In the genomic region with DNA sequence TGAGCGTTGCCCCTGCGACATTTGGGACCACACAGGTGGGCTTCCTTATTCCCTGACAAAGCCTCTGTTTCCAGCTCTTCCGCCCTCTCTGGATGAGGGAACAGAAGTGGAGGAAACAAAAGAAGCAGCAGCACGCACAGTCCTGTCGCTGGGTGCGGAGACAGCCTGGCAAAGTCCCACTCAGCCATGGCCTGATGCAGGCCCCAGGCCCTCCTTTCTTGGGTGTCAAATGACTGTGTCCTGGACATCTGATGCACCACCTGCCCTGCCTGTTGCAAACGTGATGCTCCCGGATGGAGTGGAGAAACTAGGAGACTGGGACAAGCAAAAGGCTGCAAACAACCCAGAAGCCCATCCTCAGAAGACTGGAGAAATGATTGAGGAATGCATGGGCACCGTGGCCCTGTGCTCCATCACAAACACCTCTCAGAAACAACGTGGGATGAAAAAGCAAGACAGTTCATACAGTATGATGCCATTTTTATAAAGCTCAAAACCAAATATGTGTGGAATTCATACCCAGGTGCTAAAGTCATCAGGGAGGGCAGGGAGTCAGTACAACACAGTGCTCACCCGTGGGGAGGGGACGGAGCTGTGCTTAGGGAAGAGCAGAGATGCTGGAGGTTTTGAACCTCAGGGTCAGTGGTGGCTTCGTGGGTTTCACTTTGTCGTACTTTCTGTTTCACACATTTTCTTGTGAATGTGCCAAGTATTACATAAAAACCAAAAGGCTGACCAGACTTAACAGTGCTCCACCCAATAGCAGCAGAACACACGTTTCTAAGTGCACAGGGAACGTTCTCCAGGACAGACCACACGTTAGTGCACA, we compare ENCODE assay signal across 8 cellular contexts. TPM values are rescaled to one million over a fixed set of nuclear protein-coding genes. Genes with fewer than 3 reads are reported as not detected.
DNase-seq lines count a peak whose midpoint lies in the region; ATAC-seq and TF ChIP-seq lines count a peak whose summit lies in the region.

No MANE protein-coding gene starts in this region.

- no peak overlapping the region for H3K27ac Mint-ChIP-seq in activated T-helper 2 cell treated with anti-CD3 and anti-CD28 coated beads, Interferon-gamma antibody, Interleukin-2, Interleukin-4, amounts not matched to agents 10 μg/mL and 5 μg/mL and 100 μg/mL, durations not matched to agents 14 hours and 24 hours and 36 hours

- H3K4me3 Mint-ChIP-seq in activated T-helper 2 cell treated with anti-CD3 and anti-CD28 coated beads, Interferon-gamma antibody, Interleukin-2, Interleukin-4, amounts not matched to agents 10 μg/mL and 5 μg/mL and 100 μg/mL, durations not matched to agents 14 hours and 24 hours and 36 hours (ENCODE audit: low read depth), result no peak overlapping the region

- H3K36me3 Mint-ChIP-seq in activated T-helper 2 cell treated with anti-CD3 and anti-CD28 coated beads, Interferon-gamma antibody, Interleukin-2, Interleukin-4, amounts not matched to agents 10 μg/mL and 5 μg/mL and 100 μg/mL, durations not matched to agents 14 hours and 24 hours and 36 hours (ENCODE audit: low read depth), result peaks cover 47% of the 10 kb centered on the region

- ATAC-seq in GM21737 (IDR thresholded peaks at IDR 0.05; ENCODE audit: unreplicated experiment), result peak; percentile 61

- intact Hi-C loops in activated T-helper 2 cell treated with anti-CD3 and anti-CD28 coated beads, Interferon-gamma antibody, Interleukin-2, Interleukin-4, amounts not matched to agents 10 μg/mL and 5 μg/mL and 100 μg/mL, durations not matched to agents 14 hours and 24 hours and 36 hours (cut with micrococcal nuclease), result no loop called here

- in situ Hi-C loops in GM13976 (cut with MboI; ENCODE audit: low sequenced_read_pairs, unreplicated experiment), result loop anchor here (25.0 kb wide), 1 partner anchor 182 kb away; the partner anchor contains the start of gene TMED4

- no peak for TF ChIP-seq CTCF in GM13976 (IDR thresholded peaks at IDR 0.05; ENCODE audit: borderline replicate concordance, control extremely low read depth, extremely low read depth, insufficient read depth, missing control alignments)

- DNase-seq in GM13976 (ENCODE audit: low spot score), result peak; percentile 77
- DNase-seq in NAMALWA (ENCODE audit: low spot score), result peak; percentile 40
- DNase-seq in cerebellum (ENCODE audit: low spot score), result peak; percentile 29
- DNase-seq in myocyte (ENCODE audit: low read depth), result peak; percentile 60
- no peak for DNase-seq in activated T-helper 2 cell treated with anti-CD3 and anti-CD28 coated beads, Interferon-gamma antibody, Interleukin-2, Interleukin-4, amounts not matched to agents 10 μg/mL and 5 μg/mL and 100 μg/mL, durations not matched to agents 14 hours and 24 hours and 36 hours (ENCODE audit: low spot score)
- DNase-seq in HPDE6-E6E7 (ENCODE audit: extremely low spot score), result no peak
- no peak for DNase-seq in DMS53 treated with DMSO at 0.1 percent for 48 hours (lab: John Stamatoyannopoulos, UW; ENCODE audit: unreplicated experiment)

- H3K9me3 Mint-ChIP-seq in activated T-helper 2 cell treated with anti-CD3 and anti-CD28 coated beads, Interferon-gamma antibody, Interleukin-2, Interleukin-4, amounts not matched to agents 10 μg/mL and 5 μg/mL and 100 μg/mL, durations not matched to agents 14 hours and 24 hours and 36 hours, result no peaks in the 10 kb centered on the region

- peaks cover 19% of the 10 kb centered on the region for H3K4me1 Mint-ChIP-seq in activated T-helper 2 cell treated with anti-CD3 and anti-CD28 coated beads, Interferon-gamma antibody, Interleukin-2, Interleukin-4, amounts not matched to agents 10 μg/mL and 5 μg/mL and 100 μg/mL, durations not matched to agents 14 hours and 24 hours and 36 hours (ENCODE audit: low read depth)

- H3K27me3 Mint-ChIP-seq in activated T-helper 2 cell treated with anti-CD3 and anti-CD28 coated beads, Interferon-gamma antibody, Interleukin-2, Interleukin-4, amounts not matched to agents 10 μg/mL and 5 μg/mL and 100 μg/mL, durations not matched to agents 14 hours and 24 hours and 36 hours (ENCODE audit: low read depth), result peaks cover 4% of the 10 kb centered on the region

RNA-seq across cellular contexts. Expression of gene ZMIZ2, which starts 20.9 kb away (rescaled TPM):
- total RNA-seq in cerebellum (24.6 TPM), myocyte (14.7 and 21.8 TPM in 2 replicates)
- polyA plus RNA-seq in myocyte (2012), result 67.7 TPM
- 105 TPM in 2 replicates for total RNA-seq in activated T-helper 2 cell treated with anti-CD3 and anti-CD28 coated beads, Interferon-gamma antibody, Interleukin-2, Interleukin-4, amounts not matched to agents 10 μg/mL and 5 μg/mL and 100 μg/mL, durations not matched to agents 14 hours and 24 hours and 36 hours

RNA-seq across cellular contexts. Expression of gene PPIA, which starts 26.9 kb away (rescaled TPM):
- 764 TPM for total RNA-seq in cerebellum
- total RNA-seq in myocyte, result 2,394 and 2,622 TPM in 2 replicates
- 2,331 TPM for polyA plus RNA-seq in myocyte (2012)
- 2,442 and 2,446 TPM in 2 replicates for total RNA-seq in activated T-helper 2 cell treated with anti-CD3 and anti-CD28 coated beads, Interferon-gamma antibody, Interleukin-2, Interleukin-4, amounts not matched to agents 10 μg/mL and 5 μg/mL and 100 μg/mL, durations not matched to agents 14 hours and 24 hours and 36 hours

Comparison
In these comparisons a context has a peak if more than half of its experiments do, and no peak if none do; other contexts are left out.
1. DNase-seq: peak in GM13976 (single experiment), NAMALWA (single experiment), cerebellum (single experiment) and myocyte (single experiment); none in activated T-helper 2 cell treated with anti-CD3 and anti-CD28 coated beads, Interferon-gamma antibody, Interleukin-2, Interleukin-4, amounts not matched to agents 10 μg/mL and 5 μg/mL and 100 μg/mL, durations not matched to agents 14 hours and 24 hours and 36 hours (single experiment), HPDE6-E6E7 (single experiment) and DMS53 treated with DMSO at 0.1 percent for 48 hours (single experiment).